14 cellular contexts compared by ENCODE assay signal in the genomic region with DNA sequence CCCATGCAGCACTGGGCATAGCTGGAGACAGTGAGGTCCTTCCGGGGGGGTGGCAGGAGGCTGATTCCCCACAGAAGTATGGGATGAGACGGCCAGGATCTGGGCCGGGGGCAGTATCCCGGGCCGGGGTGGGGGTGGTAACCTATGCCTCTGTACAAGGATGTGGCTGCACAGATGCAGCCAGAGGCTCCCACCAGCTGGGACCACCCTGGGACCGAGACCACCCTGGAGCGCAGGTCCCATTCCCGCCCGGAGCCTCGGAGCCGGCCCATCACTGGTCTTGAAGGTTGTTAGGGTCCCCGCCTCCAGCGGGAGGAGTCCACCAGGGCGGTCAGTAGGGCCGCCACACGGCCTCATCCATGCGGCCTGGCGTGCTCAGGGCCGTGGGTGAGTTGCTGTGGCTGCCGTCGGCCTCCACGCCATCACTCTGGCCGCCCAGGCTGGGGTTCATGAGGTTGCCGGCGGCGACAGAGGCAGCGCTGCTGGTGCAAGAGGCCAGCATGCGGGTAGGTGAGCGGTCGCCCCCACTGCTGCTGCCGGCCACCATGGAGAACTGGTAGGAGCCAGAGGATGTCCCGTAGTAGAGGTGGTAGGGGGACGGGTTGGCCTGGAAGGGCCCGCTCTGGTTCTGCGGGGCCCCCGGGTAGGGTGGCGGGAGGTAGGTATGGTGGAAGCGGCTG. TPM values are rescaled to one million over a fixed set of nuclear protein-coding genes. Genes with fewer than 3 reads are reported as not detected.
DNase-seq lines count a peak whose midpoint lies in the region; ATAC-seq and TF ChIP-seq lines count a peak whose summit lies in the region.
"Had no signal": no experiment of that assay in that cellular context is flagged by ENCODE, and none has a peak within 500 bp of the region (broad histone marks: within the 10 kb centered on the region; RNA-seq: fewer than 3 reads in every experiment).

No MANE protein-coding gene starts in this region.

- H3K9me3 Mint-ChIP-seq in activated CD4-positive, alpha-beta memory T cell treated with anti-CD3 and anti-CD28 coated beads, Interleukin-2, amount 10 ng/mL, durations not matched to agents 7 days and 5 days: no peaks in the 10 kb centered on the region
- peaks cover 0 to 1% (median 0%) of the 10 kb centered on the region in 6 donors for H3K9me3 Mint-ChIP-seq in immature natural killer cell

- POLR2A ChIA-PET in activated CD4-positive, alpha-beta memory T cell treated with anti-CD3 and anti-CD28 coated beads, Interleukin-2, amount 10 ng/mL, durations not matched to agents 7 days and 5 days (lab: Charles Lee): no interaction called here

- peaks cover 14% of the 10 kb centered on the region for H3K4me1 Mint-ChIP-seq in activated CD4-positive, alpha-beta memory T cell treated with anti-CD3 and anti-CD28 coated beads, Interleukin-2, amount 10 ng/mL, durations not matched to agents 7 days and 5 days
- H3K4me1 Mint-ChIP-seq in immature natural killer cell: peaks cover 71 to 80% of the 10 kb centered on the region in 2 donors

- ATAC-seq in GM18511 (IDR thresholded peaks at IDR 0.05; ENCODE audit: unreplicated experiment) (no peak), GM21529 (IDR thresholded peaks at IDR 0.05; ENCODE audit: unreplicated experiment) (no peak)
- ATAC-seq: Panc1 had no signal

- H3K9me3 ChIP-seq in tibial artery: no peaks in the 10 kb centered on the region

- intact Hi-C loops in tibial artery (cut with DNase I; ENCODE audit: low total_unique reads): no loop called here

- peak; percentile 1 for DNase-seq in activated naive CD4-positive, alpha-beta T cell treated with Interleukin-2 at 50 U/mL for 16 hours
- no peak for DNase-seq in activated naive CD4-positive, alpha-beta T cell (lab: John Stamatoyannopoulos, UW)
- peak; percentile 16 for DNase-seq in activated CD4-positive, alpha-beta memory T cell treated with anti-CD3 and anti-CD28 coated beads, Interleukin-2, amount 10 ng/mL, durations not matched to agents 7 days and 5 days
- DNase-seq in immature natural killer cell (peak; percentile 9 to 12 (median 11)), tibial artery (peak; percentile 13 to 65), SHP77 treated with DMSO at 0.1 percent for 48 hours (lab: John Stamatoyannopoulos, UW) (no peak)
- DNase-seq: DND-41; effector memory CD4-positive, alpha-beta T cell; foreskin melanocyte; T-helper 1 cell had no signal

- no peaks in the 10 kb centered on the region for H3K27me3 Mint-ChIP-seq in activated CD4-positive, alpha-beta memory T cell treated with anti-CD3 and anti-CD28 coated beads, Interleukin-2, amount 10 ng/mL, durations not matched to agents 7 days and 5 days
- peaks cover 46 to 84% (median 79%) of the 10 kb centered on the region in 3 donors for H3K27me3 Mint-ChIP-seq in immature natural killer cell (ENCODE audit: low read depth in 3 of 3)

- no peaks in the 10 kb centered on the region for H3K4me1 ChIP-seq in tibial artery

- H3K4me3 Mint-ChIP-seq in activated CD4-positive, alpha-beta memory T cell treated with anti-CD3 and anti-CD28 coated beads, Interleukin-2, amount 10 ng/mL, durations not matched to agents 7 days and 5 days: no peak overlapping the region
- H3K4me3 Mint-ChIP-seq in immature natural killer cell: peak overlapping the region in 4 of 5 donors; percentile 14 to 57 (median 22)

- no peak overlapping the region for H3K27ac Mint-ChIP-seq in activated CD4-positive, alpha-beta memory T cell treated with anti-CD3 and anti-CD28 coated beads, Interleukin-2, amount 10 ng/mL, durations not matched to agents 7 days and 5 days
- peak overlapping the region; percentile 79 to 98 (median 92) for H3K27ac Mint-ChIP-seq in immature natural killer cell

- peaks cover 64% of the 10 kb centered on the region for H3K36me3 Mint-ChIP-seq in activated CD4-positive, alpha-beta memory T cell treated with anti-CD3 and anti-CD28 coated beads, Interleukin-2, amount 10 ng/mL, durations not matched to agents 7 days and 5 days (ENCODE audit: low read depth)
- peaks cover 9 to 31% (median 10%) of the 10 kb centered on the region in 3 donors for H3K36me3 Mint-ChIP-seq in immature natural killer cell

- no peak for TF ChIP-seq CTCF in tibial artery (IDR thresholded peaks at IDR 0.05)

- H3K27ac ChIP-seq in tibial artery: no peak overlapping the region

- CTCF ChIA-PET in activated CD4-positive, alpha-beta memory T cell treated with anti-CD3 and anti-CD28 coated beads, Interleukin-2, amount 10 ng/mL, durations not matched to agents 7 days and 5 days (lab: Charles Lee): interaction anchor here (5.8 kb wide), 1 partner anchor 53 kb away, joined by 36 read pairs; no protein-coding TSS in a partner anchor

- H3K36me3 ChIP-seq in tibial artery: peaks cover 0 to 24% (median 0%) of the 10 kb centered on the region in 3 donors

- no peak overlapping the region for H3K4me3 ChIP-seq in tibial artery

- H3K27me3 ChIP-seq in tibial artery: peaks cover 0 to 70% of the 10 kb centered on the region in 2 donors

RNA-seq across cellular contexts. Expression of a gene that starts 28.1 kb away (rescaled TPM):
- 100 to 1,000 TPM; 177 to 183 TPM for total RNA-seq in activated CD4-positive, alpha-beta memory T cell treated with anti-CD3 and anti-CD28 coated beads, Interleukin-2, amount 10 ng/mL, durations not matched to agents 7 days and 5 days
- 100 to 1,000 TPM in 1 of 3 donors, 10 to 100 TPM in 2; 83.7 to 132 (median 93.2) TPM for polyA plus RNA-seq in immature natural killer cell
- polyA plus RNA-seq: keratinocyte had no signal

Comparison
In these comparisons a context has a peak if more than half of its experiments do, and no peak if none do; other contexts are left out.
1. DNase-seq: peak in activated naive CD4-positive, alpha-beta T cell treated with Interleukin-2 at 50 U/mL for 16 hours (single experiment), activated CD4-positive, alpha-beta memory T cell treated with anti-CD3 and anti-CD28 coated beads, Interleukin-2, amount 10 ng/mL, durations not matched to agents 7 days and 5 days (single experiment), immature natural killer cell (3 of 3) and tibial artery (2 of 2); none in activated naive CD4-positive, alpha-beta T cell (0 of 4) and SHP77 treated with DMSO at 0.1 percent for 48 hours (single experiment).